ENCODE assay signal across 13 cellular contexts in genomic region chr6:45072673-45073072, GRCh38.
DNase-seq lines count a peak whose midpoint lies in the region; ATAC-seq and TF ChIP-seq lines count a peak whose summit lies in the region.
"Had no signal": no experiment of that assay in that cellular context is flagged by ENCODE, and none has a peak within 500 bp of the region (broad histone marks: within the 10 kb centered on the region; RNA-seq: fewer than 3 reads in every experiment).

No MANE protein-coding gene starts in this region.

- peaks cover 4 to 47% (median 20%) of the 10 kb centered on the region in 7 donors for H3K4me1 Mint-ChIP-seq in naive thymus-derived CD4-positive, alpha-beta T cell

- peaks cover 30% of the 10 kb centered on the region for H3K4me1 ChIP-seq in DND-41 (ENCODE audit: insufficient read depth, low read length)
- peaks cover 0 to 6% of the 10 kb centered on the region in 2 donors for H3K4me1 ChIP-seq in naive thymus-derived CD4-positive, alpha-beta T cell (ENCODE audit: control insufficient read depth in 2 of 2, insufficient read depth in 2 of 2, low read length in 2 of 2)

- no peaks in the 10 kb centered on the region for H4K20me1 ChIP-seq in DND-41 (ENCODE audit: insufficient read depth, low read length)

- H3K4me3 ChIP-seq in DND-41 (ENCODE audit: low read depth in 1 of 2, low read length in 2 of 2), result no peak overlapping the region
- no peak overlapping the region for H3K4me3 ChIP-seq in naive thymus-derived CD4-positive, alpha-beta T cell (ENCODE audit: low read length)

- peak overlapping the region in 7 of 10 donors; percentile 7 to 59 (median 30) for H3K4me3 Mint-ChIP-seq in naive thymus-derived CD4-positive, alpha-beta T cell

- H3K9me3 Mint-ChIP-seq in naive thymus-derived CD4-positive, alpha-beta T cell, result peaks cover 0 to 6% (median 2%) of the 10 kb centered on the region in 11 donors

- CTCF ChIA-PET in naive thymus-derived CD4-positive, alpha-beta T cell (lab: Charles Lee), result no interaction called here
- CTCF ChIA-PET in GM10248 (lab: Yijun Ruan, JAX), result interaction anchor here (0.7 to 1.5 kb wide), 2 partner anchors 13 to 39 kb away, joined by 3 to 4 read pairs; no protein-coding TSS in a partner anchor

- 0 out of 2 replicates have a peak overlapping the region, but pooled peaks have one; percentile 3 for H3K4me2 ChIP-seq in DND-41 (ENCODE audit: insufficient read depth, low read length)

- H3K36me3 Mint-ChIP-seq in naive thymus-derived CD4-positive, alpha-beta T cell, result peaks cover 0 to 13% (median 5%) of the 10 kb centered on the region in 5 donors

- POLR2A ChIA-PET in naive thymus-derived CD4-positive, alpha-beta T cell (lab: Charles Lee), result interaction anchor here (0.6 to 0.8 kb wide), 2 partner anchors 36 to 306 kb away, joined by 3 read pairs; no protein-coding TSS in a partner anchor
- POLR2A ChIA-PET in GM10248 (lab: Yijun Ruan, JAX), result no interaction called here

- intact Hi-C loops in naive thymus-derived CD4-positive, alpha-beta T cell (cut with micrococcal nuclease), result no loop called here

- H3K79me2 ChIP-seq in DND-41 (ENCODE audit: insufficient read depth, low read length), result no peaks in the 10 kb centered on the region

- H3K9ac ChIP-seq in DND-41 (ENCODE audit: low read depth, low read length), result no peak overlapping the region

- H3K9me3 ChIP-seq in DND-41 (ENCODE audit: insufficient read depth, low read length, severe bottlenecking), result no peaks in the 10 kb centered on the region
- no peaks in the 10 kb centered on the region for H3K9me3 ChIP-seq in naive thymus-derived CD4-positive, alpha-beta T cell (ENCODE audit: control insufficient read depth in 2 of 3, low read length in 3 of 3)

- ATAC-seq in DND-41 (ENCODE audit: insufficient read depth, low read depth) (peak; percentile 79), HG03520 (IDR thresholded peaks at IDR 0.05; ENCODE audit: unreplicated experiment) (no peak)
- no peak for ATAC-seq in naive thymus-derived CD4-positive, alpha-beta T cell

- H3K36me3 ChIP-seq in DND-41 (ENCODE audit: insufficient read depth, low read length), result no peaks in the 10 kb centered on the region
- H3K36me3 ChIP-seq in naive thymus-derived CD4-positive, alpha-beta T cell (ENCODE audit: control insufficient read depth in 2 of 3, insufficient read depth in 3 of 3, low read length in 3 of 3), result no peaks in the 10 kb centered on the region

- H3K27me3 ChIP-seq in DND-41 (ENCODE audit: insufficient read depth, low read length, poor library complexity), result no peaks in the 10 kb centered on the region
- no peaks in the 10 kb centered on the region for H3K27me3 ChIP-seq in naive thymus-derived CD4-positive, alpha-beta T cell (ENCODE audit: control insufficient read depth in 2 of 2, insufficient read depth in 2 of 2, low read length in 2 of 2)

- no peak overlapping the region for H2AFZ ChIP-seq in DND-41 (ENCODE audit: low read depth, low read length)

- DNase-seq in DND-41 (no peak), LHCN-M2 (ENCODE audit: low read depth) (peak; percentile 50), dermis blood vessel endothelial cell (peak; percentile 3), GM10248 (ENCODE audit: extremely low spot score) (no peak), NCI-H510A (lab: John Stamatoyannopoulos, UW) (no peak)
- no peak for DNase-seq in naive thymus-derived CD4-positive, alpha-beta T cell
- DNase-seq: ACHN, HCEC 1CT, NCI-H1694 treated with DMSO at 0.1 percent for 48 hours, NCI-H774, Right ventricle myocardium superior had no signal

- no peaks in the 10 kb centered on the region for H3K27me3 Mint-ChIP-seq in naive thymus-derived CD4-positive, alpha-beta T cell

- peak overlapping the region in 2 of 9 donors; percentile 0 to 27 for H3K27ac Mint-ChIP-seq in naive thymus-derived CD4-positive, alpha-beta T cell

- TF ChIP-seq CTCF in DND-41 (IDR thresholded peaks at IDR 0.05; ENCODE audit: borderline replicate concordance, extremely low read depth, low read length, poor library complexity, severe bottlenecking), result no peak
- no peak for TF ChIP-seq CTCF in GM10248 (IDR thresholded peaks at IDR 0.05; ENCODE audit: control extremely low read depth, extremely low read depth, low read depth, missing control alignments)

- peak overlapping the region; percentile 3; the same call in 1 of the 2 replicates for H3K27ac ChIP-seq in DND-41 (ENCODE audit: low read length)
- no peak overlapping the region for H3K27ac ChIP-seq in naive thymus-derived CD4-positive, alpha-beta T cell (ENCODE audit: low read depth, low read length)
- H3K27ac ChIP-seq: C4-2B had no signal

Comparison
In these comparisons a context has a peak if more than half of its experiments do, and no peak if none do; other contexts are left out.
1. DNase-seq: peak in LHCN-M2 (single experiment) and dermis blood vessel endothelial cell (single experiment); none in DND-41 (single experiment), naive thymus-derived CD4-positive, alpha-beta T cell (0 of 9), GM10248 (single experiment) and NCI-H510A (single experiment).